ENCODE assay signal across 9 cellular contexts in the genomic region with DNA sequence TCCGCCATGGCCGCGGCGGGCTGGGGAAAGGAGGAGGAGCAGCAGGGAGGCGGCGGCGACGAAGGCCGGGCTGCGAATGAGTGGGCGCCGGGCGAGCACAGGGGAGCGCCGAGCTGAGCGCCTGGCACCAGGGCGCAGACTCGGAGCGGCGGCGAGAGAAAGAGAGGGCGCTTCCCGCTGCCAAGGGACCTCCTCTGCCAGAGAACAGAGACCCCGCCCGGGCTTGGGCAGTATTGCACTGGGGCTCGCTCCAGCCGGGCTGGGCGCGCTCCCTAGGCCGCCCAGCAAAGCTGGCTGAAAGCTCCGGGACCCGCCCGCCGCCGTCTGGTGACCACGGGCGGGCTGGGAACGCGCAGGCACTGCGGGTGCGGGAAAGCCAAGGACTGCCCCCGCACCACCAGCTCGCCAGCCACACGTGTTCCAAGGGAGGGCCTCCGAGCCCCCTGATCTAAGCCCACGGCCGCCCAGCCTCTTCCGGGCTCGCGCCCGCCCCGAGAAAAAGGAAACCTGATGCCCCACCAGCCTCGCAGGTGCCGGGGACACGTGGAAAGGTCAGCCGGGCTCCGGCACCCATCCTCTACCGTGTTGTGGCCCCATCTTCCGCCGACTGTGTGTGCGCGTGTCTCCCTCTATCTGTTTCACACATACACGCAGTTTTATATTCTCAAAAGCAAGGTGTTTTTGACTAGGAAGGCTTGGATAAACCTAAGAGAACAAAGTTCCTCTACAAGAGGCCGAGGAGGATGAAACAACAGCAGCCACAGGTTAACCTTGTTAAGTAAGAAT. TPM values are rescaled to one million over a fixed set of nuclear protein-coding genes. Genes with fewer than 3 reads are reported as not detected.
A peak's percentile ranks its signal among the peaks of the same experiment; 100 is the strongest.
DNase-seq lines count a peak whose midpoint lies in the region; ATAC-seq, FAIRE-seq and TF ChIP-seq lines count a peak whose summit lies in the region.
"Had no signal": no experiment of that assay in that cellular context is flagged by ENCODE, and none has a peak within 500 bp of the region (broad histone marks: within the 10 kb centered on the region; RNA-seq: fewer than 3 reads in every experiment).

Gene CCDC6, minus strand, starts transcription at position 140 of the 786 bp plus-strand sequence. Its CDS starts 132 bp downstream, at position 8.

- TF ChIP-seq CTCF in WI38 (IDR thresholded peaks at IDR 0.05; ENCODE audit: low read depth, low read length) (peak; percentile 58; the same call in 1 of the 2 replicates), bronchial epithelial cell (IDR thresholded peaks at IDR 0.05; ENCODE audit: insufficient read depth, low read length, severe bottlenecking) (peak; percentile 80)

- H3K27me3 ChIP-seq in bronchial epithelial cell (ENCODE audit: control insufficient read depth, insufficient read depth, low read length) = no peaks in the 10 kb centered on the region

- ATAC-seq in GM18907 (IDR thresholded peaks at IDR 0.05; ENCODE audit: unreplicated experiment) = peak; percentile 89
- peak; percentile 84 for ATAC-seq in HG03159 (IDR thresholded peaks at IDR 0.05; ENCODE audit: unreplicated experiment)

- H3K4me3 ChIP-seq in WI38 (ENCODE audit: low read depth, low read length) (peak within 1 kb of the TSS; percentile 97), bronchial epithelial cell (ENCODE audit: low read depth, low read length) (peak within 1 kb of the TSS; percentile 95)

- no peaks in the 10 kb centered on the region for H3K36me3 ChIP-seq in bronchial epithelial cell (ENCODE audit: control insufficient read depth, insufficient read depth, low read length)

- no peak for FAIRE-seq in bronchial epithelial cell (lab: Jason Lieb, UNC)
- FAIRE-seq: colon had no signal

- DNase-seq in AG08396 (ENCODE audit: low spot score) (peak; percentile 94), NCI-H2227 (lab: John Stamatoyannopoulos, UW; ENCODE audit: unreplicated experiment) (peak; percentile 93), bronchial epithelial cell (ENCODE audit: low read depth) (peak; percentile 81), inferior parietal cortex (ENCODE audit: extremely low spot score) (peak; percentile 92)
- peak; percentile 88 to 89 for DNase-seq in stimulated activated CD4-positive, alpha-beta T cell treated with anti-CD3 and anti-CD28 coated beads, Interleukin-12 subunit alpha, Interleukin-12 subunit beta, amount 100 ng/mL, for 24 hours (ENCODE audit: low read depth in 2 of 2)

RNA-seq across cellular contexts. Expression of gene CCDC6, which starts in this region (rescaled TPM):
- 24.0 and 24.6 TPM in 2 replicates for total RNA-seq in bronchial epithelial cell

Comparison
In these comparisons a context has a peak if more than half of its experiments do, and no peak if none do; other contexts are left out.
1. Peak in every context shown above with its lines: DNase-seq, ATAC-seq and H3K4me3 ChIP-seq.